ENCODE assay signal across 9 cellular contexts in the genomic region with DNA sequence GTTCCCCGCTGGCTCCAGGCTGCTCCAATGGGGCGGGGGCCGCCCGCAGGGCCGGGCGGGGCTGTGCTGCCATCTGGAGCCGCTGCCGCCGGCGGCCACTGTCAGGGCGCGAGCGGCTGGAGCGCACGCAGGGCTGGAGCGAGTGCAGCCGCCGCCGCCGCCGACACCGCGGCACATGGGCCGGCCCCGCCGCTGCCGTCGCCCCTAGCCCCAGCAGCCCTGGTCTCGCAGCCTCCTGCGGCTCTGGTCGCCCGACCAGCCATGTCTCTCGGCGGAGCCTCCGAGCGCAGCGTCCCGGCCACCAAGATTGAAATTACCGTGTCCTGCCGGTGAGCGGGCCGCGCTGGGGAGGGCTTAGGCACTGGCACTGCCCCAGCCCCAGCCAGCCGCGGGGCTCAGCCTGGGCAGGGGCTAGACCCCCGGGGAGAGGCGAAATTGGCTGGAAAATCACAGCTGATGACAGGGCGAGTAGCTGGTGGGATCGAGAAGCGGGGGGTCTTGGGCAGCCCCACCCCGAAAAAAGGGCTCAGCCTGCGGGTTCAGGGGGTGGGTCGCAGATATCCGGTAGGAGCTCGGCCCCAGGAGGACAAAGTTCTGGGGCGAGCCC. TPM values are rescaled to one million over a fixed set of nuclear protein-coding genes. Genes with fewer than 3 reads are reported as not detected.
DNase-seq lines count a peak whose midpoint lies in the region; TF ChIP-seq lines count a peak whose summit lies in the region.
"Had no signal": no experiment of that assay in that cellular context is flagged by ENCODE, and none has a peak within 500 bp of the region (broad histone marks: within the 10 kb centered on the region; RNA-seq: fewer than 3 reads in every experiment).

A gene with protein sequence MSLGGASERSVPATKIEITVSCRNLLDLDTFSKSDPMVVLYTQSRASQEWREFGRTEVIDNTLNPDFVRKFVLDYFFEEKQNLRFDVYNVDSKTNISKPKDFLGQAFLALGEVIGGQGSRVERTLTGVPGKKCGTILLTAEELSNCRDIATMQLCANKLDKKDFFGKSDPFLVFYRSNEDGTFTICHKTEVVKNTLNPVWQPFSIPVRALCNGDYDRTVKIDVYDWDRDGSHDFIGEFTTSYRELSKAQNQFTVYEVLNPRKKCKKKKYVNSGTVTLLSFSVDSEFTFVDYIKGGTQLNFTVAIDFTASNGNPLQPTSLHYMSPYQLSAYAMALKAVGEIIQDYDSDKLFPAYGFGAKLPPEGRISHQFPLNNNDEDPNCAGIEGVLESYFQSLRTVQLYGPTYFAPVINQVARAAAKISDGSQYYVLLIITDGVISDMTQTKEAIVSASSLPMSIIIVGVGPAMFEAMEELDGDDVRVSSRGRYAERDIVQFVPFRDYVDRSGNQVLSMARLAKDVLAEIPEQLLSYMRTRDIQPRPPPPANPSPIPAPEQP (plus strand): TSS at position 98 of the 607 bp plus-strand sequence. CDS start 164 bp downstream, at position 262.

- no peaks in the 10 kb centered on the region for H3K9me3 ChIP-seq in iPS-18c (ENCODE audit: control insufficient read depth, insufficient read depth, low read length)
- no peaks in the 10 kb centered on the region for H3K9me3 ChIP-seq in spleen

- WGBS in spleen, 5 donors = 4 to 9% (median 5%) methylated on average over 15 to 56 of the region's 56 CpGs

- TF ChIP-seq CTCF in astrocyte of the spinal cord (IDR thresholded peaks at IDR 0.05; ENCODE audit: low read depth, low read length) (no peak), spleen (IDR thresholded peaks at IDR 0.05 in 8 of 11, conservative IDR thresholded peaks at IDR 0.05 in 3 of 11) (no peak)

- in situ Hi-C loops in astrocyte of the spinal cord (cut with HindIII; ENCODE audit: low sequenced_read_pairs) = no loop called here

- H3K27ac ChIP-seq in spleen = no peak within 1 kb of the TSS

- peaks cover 0 to 44% (median 40%) of the 10 kb centered on the region in 6 donors for H3K36me3 ChIP-seq in spleen

- H3K4me3 ChIP-seq in astrocyte of the spinal cord (ENCODE audit: low read depth, low read length) = peak within 1 kb of the TSS; percentile 15
- H3K4me3 ChIP-seq in iPS-18c (ENCODE audit: insufficient read depth, low read depth, low read length) = peak within 1 kb of the TSS; percentile 60
- peak within 1 kb of the TSS; percentile 4 to 59 (median 26) for H3K4me3 ChIP-seq in spleen

- peaks cover 0 to 39% (median 19%) of the 10 kb centered on the region in 7 donors for H3K27me3 ChIP-seq in spleen (replicated peaks in 1 of 7)

- H3K4me1 ChIP-seq in spleen = peaks cover 10 to 22% (median 18%) of the 10 kb centered on the region in 6 donors

- intact Hi-C loops in spleen (cut with DNase I; ENCODE audit: low total_unique reads) = no loop called here

- DNase-seq in NCI-H1417 (lab: John Stamatoyannopoulos, UW) (peak in 2 of 3 experiments; percentile 19 to 21), NCI-H1417 treated with DMSO at 0.1 percent for 48 hours (lab: John Stamatoyannopoulos, UW) (no peak), astrocyte of the spinal cord (ENCODE audit: low read depth, low spot score) (no peak), spleen (peak; percentile 64), NCI-H187 (lab: John Stamatoyannopoulos, UW) (no peak), NK-92 (lab: John Stamatoyannopoulos, UW; ENCODE audit: unreplicated experiment) (no peak), UCSD-AML1 (lab: John Stamatoyannopoulos, UW; ENCODE audit: unreplicated experiment) (no peak)

- no peak for TF ChIP-seq POLR2A in spleen (IDR thresholded peaks at IDR 0.05)

RNA-seq across cellular contexts. Expression of the gene that starts here (rescaled TPM):
- under 1 TPM in 1 of 7 donors, not detected in 6; 0.63 TPM for total RNA-seq in spleen
- under 1 TPM; 0.15 to 0.22 (median 0.17) TPM for polyA plus RNA-seq in spleen
- total RNA-seq: myocyte had no signal

Comparison
In these comparisons a context has a peak if more than half of its experiments do, and no peak if none do; other contexts are left out.
1. DNase-seq: peak in NCI-H1417 (2 of 3); none in NCI-H1417 treated with DMSO at 0.1 percent for 48 hours (single experiment), astrocyte of the spinal cord (single experiment), NCI-H187 (0 of 2), NK-92 (single experiment) and UCSD-AML1 (single experiment).
2. Peak in DNase-seq and H3K4me3 ChIP-seq in spleen; RNA of the gene not detected or under 1 TPM.
3. Peak in every context shown above with its lines, with median percentiles within 50 percentile points of each other: H3K4me3 ChIP-seq.